Comparison of ENCODE assay signal across 28 cellular contexts in genomic region chr17:2911755-2912111, GRCh38.
DNase-seq lines count a peak whose midpoint lies in the region; ATAC-seq, FAIRE-seq and TF ChIP-seq lines count a peak whose summit lies in the region.
"Had no signal": no experiment of that assay in that cellular context is flagged by ENCODE, and none has a peak within 500 bp of the region (broad histone marks: within the 10 kb centered on the region; RNA-seq: fewer than 3 reads in every experiment).

No MANE protein-coding gene starts in this region.

- no peak overlapping the region for H3K4me2 ChIP-seq in IMR-90 (ENCODE audit: low read depth, low read length)
- H3K4me2 ChIP-seq: SK-N-SH had no signal

- no peak overlapping the region for H2AK5ac ChIP-seq in IMR-90 (ENCODE audit: low read depth, low read length)

- H2BK120ac ChIP-seq in IMR-90 (ENCODE audit: low read depth, low read length) = no peak overlapping the region

- TF ChIP-seq RAD21 in IMR-90 (IDR thresholded peaks at IDR 0.05; ENCODE audit: low read length) = no peak

- H3K14ac ChIP-seq in IMR-90 (replicated peaks; ENCODE audit: low read depth, low read length) = no peak overlapping the region

- H3K9me3 ChIP-seq in IMR-90 (ENCODE audit: control insufficient read depth, insufficient read depth, low read length) (no peaks in the 10 kb centered on the region; the same call in 1 of the 2 replicates), A673 (ENCODE audit: low read depth, low read length, poor library complexity, severe bottlenecking) (no peaks in the 10 kb centered on the region), small intestine (ENCODE audit: control insufficient read depth, low read depth) (no peaks in the 10 kb centered on the region)
- no peaks in the 10 kb centered on the region for H3K9me3 ChIP-seq in CD4-positive, alpha-beta memory T cell (ENCODE audit: control insufficient read depth in 1 of 2, low read length in 2 of 2)
- H3K9me3 ChIP-seq: SK-N-SH had no signal

- no peak overlapping the region for H3K4me3 Mint-ChIP-seq in progenitor cell of endocrine pancreas (ENCODE audit: low read depth)
- H3K4me3 Mint-ChIP-seq in CD4-positive, alpha-beta memory T cell = no peak overlapping the region
- H3K4me3 Mint-ChIP-seq: CD4-positive, alpha-beta T cell had no signal

- H3K9me1 ChIP-seq in IMR-90 (ENCODE audit: insufficient read depth, low read length) = no peaks in the 10 kb centered on the region

- peak overlapping the region; percentile 21 for H2AFZ ChIP-seq in IMR-90 (replicated peaks; ENCODE audit: low read length, poor library complexity)

- ATAC-seq in IMR-90 (ENCODE audit: low read depth) = no peak
- ATAC-seq in left ventricle myocardium superior = peak; percentile 54
- ATAC-seq: GM12878, HCT116 had no signal

- H3K4me1 ChIP-seq in IMR-90 (ENCODE audit: control insufficient read depth, insufficient read depth, low read length) (no peaks in the 10 kb centered on the region), A673 (ENCODE audit: insufficient read depth, low read length, poor library complexity, severe bottlenecking) (no peaks in the 10 kb centered on the region), small intestine (ENCODE audit: control insufficient read depth in 2 of 2, insufficient read depth in 1 of 2, low read depth in 1 of 2, low read length in 1 of 2) (no peaks in the 10 kb centered on the region)
- H3K4me1 ChIP-seq in CD4-positive, alpha-beta memory T cell (ENCODE audit: insufficient read depth, low read length) = no peaks in the 10 kb centered on the region

- no peak overlapping the region for H2BK15ac ChIP-seq in IMR-90 (ENCODE audit: low read depth, low read length)

- H3K4me3 ChIP-seq in IMR-90 (ENCODE audit: insufficient read depth, low read depth, low read length) = no peak overlapping the region
- no peak overlapping the region for H3K4me3 ChIP-seq in CD4-positive, alpha-beta memory T cell (ENCODE audit: low read length in 2 of 2)
- no peak overlapping the region for H3K4me3 ChIP-seq in A673 (ENCODE audit: low read depth, low read length, poor library complexity, severe bottlenecking)
- H3K4me3 ChIP-seq in small intestine (ENCODE audit: low read depth in 1 of 2, low read length in 2 of 2) = no peak overlapping the region
- H3K4me3 ChIP-seq: GM12878 had no signal

- no peak overlapping the region for H4K5ac ChIP-seq in IMR-90 (ENCODE audit: low read depth, low read length)

- H3K27me3 ChIP-seq in IMR-90 (ENCODE audit: control insufficient read depth, insufficient read depth, low read length) = no peaks in the 10 kb centered on the region
- H3K27me3 ChIP-seq in CD4-positive, alpha-beta memory T cell (ENCODE audit: insufficient read depth, low read length) = no peaks in the 10 kb centered on the region
- H3K27me3 ChIP-seq in A673 (replicated peaks; ENCODE audit: insufficient read depth, low read depth, low read length, poor library complexity) = no peaks in the 10 kb centered on the region
- no peaks in the 10 kb centered on the region for H3K27me3 ChIP-seq in small intestine (ENCODE audit: control insufficient read depth in 2 of 2, insufficient read depth in 2 of 2, low read length in 2 of 2)

- no peaks in the 10 kb centered on the region for H3K27me3 Mint-ChIP-seq in progenitor cell of endocrine pancreas
- no peaks in the 10 kb centered on the region for H3K27me3 Mint-ChIP-seq in CD4-positive, alpha-beta memory T cell
- H3K27me3 Mint-ChIP-seq: CD4-positive, alpha-beta T cell had no signal

- H2BK20ac ChIP-seq in IMR-90 (ENCODE audit: low read depth, low read length) = no peak overlapping the region

- intact Hi-C loops in IMR-90 (cut with micrococcal nuclease) = no loop called here
- intact Hi-C loops in left ventricle myocardium superior (cut with micrococcal nuclease) = no loop called here
- intact Hi-C loops in CD4-positive, alpha-beta memory T cell (cut with micrococcal nuclease) = no loop called here
- intact Hi-C loops in A673 (cut with micrococcal nuclease; ENCODE audit: unreplicated experiment) = no loop called here

- POLR2A ChIA-PET in IMR-90 (lab: Charles Lee; ENCODE audit: unreplicated experiment) (no interaction called here), A673 (lab: Charles Lee; ENCODE audit: low non-redundant PET) (no interaction called here)
- POLR2A ChIA-PET in CD4-positive, alpha-beta memory T cell (lab: Charles Lee; ENCODE audit: partially characterized antibody) = no interaction called here

- no peak overlapping the region for H4K91ac ChIP-seq in IMR-90 (ENCODE audit: insufficient read depth, low read depth, low read length)

- no peak overlapping the region for H3K4ac ChIP-seq in IMR-90 (ENCODE audit: low read depth, low read length)

- BruUV-seq in IMR-90 (replicated peaks; lab: Mats Ljungman, UMichigan) = no TSS peak
- BruUV-seq in A673 (replicated peaks; lab: Mats Ljungman, UMichigan) = no TSS peak

- H3K36me3 ChIP-seq in IMR-90 (ENCODE audit: control insufficient read depth, insufficient read depth, low read length) (no peaks in the 10 kb centered on the region; the same call in 1 of the 2 replicates), A673 (ENCODE audit: insufficient read depth, low read length, poor library complexity, severe bottlenecking) (no peaks in the 10 kb centered on the region), small intestine (ENCODE audit: control insufficient read depth in 2 of 2, insufficient read depth in 2 of 2, low read length in 2 of 2) (no peaks in the 10 kb centered on the region)
- peaks cover 12% of the 10 kb centered on the region for H3K36me3 ChIP-seq in CD4-positive, alpha-beta memory T cell (ENCODE audit: insufficient read depth, low read length)

- no peak overlapping the region for H3K9ac ChIP-seq in IMR-90 (ENCODE audit: low read depth, low read length)
- H3K9ac ChIP-seq: SK-N-SH had no signal

- no peak overlapping the region for H3K23ac ChIP-seq in IMR-90 (ENCODE audit: low read depth, low read length)

- no peaks in the 10 kb centered on the region for H3K9me3 Mint-ChIP-seq in progenitor cell of endocrine pancreas (ENCODE audit: low read depth)
- no peaks in the 10 kb centered on the region for H3K9me3 Mint-ChIP-seq in CD4-positive, alpha-beta memory T cell
- H3K9me3 Mint-ChIP-seq: CD4-positive, alpha-beta T cell had no signal

- dilution Hi-C loops in IMR-90 (cut with HindIII; ENCODE audit: low sequenced_read_pairs, unreplicated experiment) = no loop called here

- no peak for TF ChIP-seq POLR2A in IMR-90 (IDR thresholded peaks at IDR 0.05; ENCODE audit: low read depth, low read length)

- H4K8ac ChIP-seq in IMR-90 (ENCODE audit: low read depth in 2 of 2, low read length in 2 of 2) = no peak overlapping the region

- no peak for FAIRE-seq in small intestine (lab: Jason Lieb, UNC)
- FAIRE-seq: GM12878 had no signal

- TF ChIP-seq CTCF in IMR-90 (conservative IDR thresholded peaks at IDR 0.05; ENCODE audit: low read depth, low read length) = no peak
- no peak for TF ChIP-seq CTCF in progenitor cell of endocrine pancreas (IDR thresholded peaks at IDR 0.05; ENCODE audit: unreplicated experiment)
- no peak for TF ChIP-seq CTCF in A673 (conservative IDR thresholded peaks at IDR 0.05; ENCODE audit: low read depth, low read length)

- 57% methylated on average over 4 of the region's 10 CpGs; no CpG with 5 or more reads in 1 of the 2 experiments for WGBS in IMR-90 (ENCODE audit: extremely low coverage in 2 of 2, insufficient read length in 1 of 2), 2 experiments
- 73 to 76% (median 74%) methylated on average over 7 to 10 of the region's 10 CpGs for whole genome bisulfite sequencing in small intestine, 3 donors

- H3K4me1 Mint-ChIP-seq in progenitor cell of endocrine pancreas (ENCODE audit: low read depth) = peaks cover 23% of the 10 kb centered on the region
- H3K4me1 Mint-ChIP-seq in CD4-positive, alpha-beta memory T cell = peaks cover 20 to 32% (median 23%) of the 10 kb centered on the region in 4 donors

- in situ Hi-C loops in IMR-90 (cut with MboI; ENCODE audit: low sequenced_read_pairs) = no loop called here

- peak overlapping the region; percentile 84 for H3K27ac Mint-ChIP-seq in progenitor cell of endocrine pancreas
- H3K27ac Mint-ChIP-seq in CD4-positive, alpha-beta memory T cell = no peak overlapping the region
- H3K27ac Mint-ChIP-seq: CD4-positive, alpha-beta T cell had no signal

- no peak overlapping the region for H3K18ac ChIP-seq in IMR-90 (ENCODE audit: low read depth, low read length)

- H3K56ac ChIP-seq in IMR-90 (ENCODE audit: extremely low read depth, insufficient read depth, low read length) = no peak overlapping the region

- CTCF ChIA-PET in IMR-90 (lab: Yijun Ruan, JAX) = no interaction called here
- CTCF ChIA-PET in CD4-positive, alpha-beta memory T cell (lab: Charles Lee; ENCODE audit: partially characterized antibody) = interaction anchor here (0.6 kb wide), 2 partner anchors 19 to 117 kb away, joined by 3 read pairs; no protein-coding TSS in a partner anchor
- CTCF ChIA-PET in A673 (lab: Charles Lee) = no interaction called here

- H2BK5ac ChIP-seq in IMR-90 (ENCODE audit: low read depth, low read length, poor library complexity, severe bottlenecking) = no peak overlapping the region

- H3K36me3 Mint-ChIP-seq in progenitor cell of endocrine pancreas (ENCODE audit: insufficient read depth) = peaks cover 23% of the 10 kb centered on the region
- H3K36me3 Mint-ChIP-seq in CD4-positive, alpha-beta memory T cell = peaks cover 23 to 45% of the 10 kb centered on the region in 2 donors

- H2AK9ac ChIP-seq in IMR-90 (replicated peaks; ENCODE audit: low read depth, low read length, poor library complexity) = no peak overlapping the region

- H3K27ac ChIP-seq in IMR-90 (ENCODE audit: insufficient read depth, low read length) (no peak overlapping the region), A673 (ENCODE audit: low read depth, low read length, poor library complexity, severe bottlenecking) (no peak overlapping the region), small intestine (ENCODE audit: low read depth in 1 of 2, low read length in 1 of 2) (no peak overlapping the region)
- no peak overlapping the region for H3K27ac ChIP-seq in CD4-positive, alpha-beta memory T cell (ENCODE audit: low read depth, low read length)
- H3K27ac ChIP-seq: 22Rv1, HL-60 had no signal

- DNase-seq in NCI-H2171 treated with DMSO at 0.1 percent for 48 hours (lab: John Stamatoyannopoulos, UW) (peak; percentile 36), NCI-H2171 (lab: John Stamatoyannopoulos, UW) (no peak), IMR-90 (no peak), left ventricle myocardium superior (no peak), progenitor cell of endocrine pancreas (ENCODE audit: low spot score, unreplicated experiment) (no peak), A673 (ENCODE audit: low spot score) (no peak), small intestine (no peak)
- DNase-seq in CD4-positive, alpha-beta memory T cell = no peak
- DNase-seq: ACHN; CD4-positive, alpha-beta T cell; DMS 273 treated with DMSO at 0.1 percent for 48 hours; DMS79; EL; GDM1; GOT3; NCI-H1048; NCI-H1417; NCI-H2029 treated with DMSO at 0.1 percent for 48 hours; NCI-H226; NCI-H510A; NCI-H69; RPMI8226; SIG-M5 had no signal

- no peaks in the 10 kb centered on the region for H4K20me1 ChIP-seq in IMR-90 (ENCODE audit: insufficient read depth, low read length)

- H3K79me1 ChIP-seq in IMR-90 (ENCODE audit: low read depth in 1 of 2, low read length in 2 of 2) = no peaks in the 10 kb centered on the region; a peak in 1 of 4 replicates

TF ChIP-seq in IMR-90, 13 proteins besides CTCF, POLR2A, EP300 and RAD21:
- no peak for TF ChIP-seq CEBPB (IDR thresholded peaks at IDR 0.05; ENCODE audit: low read depth, low read length)
